In genomic region chr1:89994805-89995594, GRCh38 we compare ENCODE assay signal across 8 cellular contexts. TPM values are rescaled to one million over a fixed set of nuclear protein-coding genes. Genes with fewer than 3 reads are reported as not detected.
DNase-seq lines count a peak whose midpoint lies in the region; ATAC-seq and TF ChIP-seq lines count a peak whose summit lies in the region.

ZNF326 (plus strand) TSS chr1:89995110; CDS start chr1:89995258, 148 bp downstream.

- peak within 1 kb of the TSS; percentile 82 for H3K4me3 ChIP-seq in GM12875 (ENCODE audit: low read depth, low read length)
- peak within 1 kb of the TSS; percentile 96 for H3K4me3 ChIP-seq in adipocyte (ENCODE audit: low read length)
- peak within 1 kb of the TSS; percentile 66 to 97 (median 91) for H3K4me3 ChIP-seq in heart left ventricle

- no peaks in the 10 kb centered on the region for H3K27me3 ChIP-seq in adipocyte (replicated peaks; ENCODE audit: control insufficient read depth, insufficient read depth, low read length)
- H3K27me3 ChIP-seq in heart left ventricle: no peaks in the 10 kb centered on the region

- peaks cover 10% of the 10 kb centered on the region for H3K36me3 Mint-ChIP-seq in type B pancreatic cell

- 0 to 1% (median 1%) methylated on average over 17 to 88 of the region's 88 CpGs for WGBS in heart left ventricle, 4 donors

- H3K9me3 ChIP-seq in adipocyte (ENCODE audit: control insufficient read depth, low read length) (no peaks in the 10 kb centered on the region), heart left ventricle (no peaks in the 10 kb centered on the region)

- ATAC-seq in HG02763 (IDR thresholded peaks at IDR 0.05; ENCODE audit: unreplicated experiment) (peak; percentile 95), heart left ventricle (peak; percentile 97 to 99 (median 99))

- intact Hi-C loops in heart left ventricle (cut with DNase I): loop anchor here in 6 of 10 donors (5.0 to 10.0 kb wide), 4 partner anchors 173 to 510 kb away; partner anchors contain the start of genes LRRC8C (in 3 of the 6) and LRRC8D (in 1 of the 6)

- H3K9ac ChIP-seq in adipocyte (ENCODE audit: low read length): peak within 1 kb of the TSS; percentile 96

- H3K4me1 ChIP-seq in adipocyte (ENCODE audit: control insufficient read depth, insufficient read depth, low read length) (peaks cover 36% of the 10 kb centered on the region), heart left ventricle (peaks cover 0 to 40% (median 26%) of the 10 kb centered on the region in 12 donors)

- peak within 1 kb of the TSS; percentile 98 for H3K27ac Mint-ChIP-seq in type B pancreatic cell

- H3K9me3 Mint-ChIP-seq in type B pancreatic cell: no peaks in the 10 kb centered on the region

- peak within 1 kb of the TSS; percentile 99 for H3K4me3 Mint-ChIP-seq in type B pancreatic cell

- TF ChIP-seq POLR2A in heart left ventricle (IDR thresholded peaks at IDR 0.05): peak; percentile 86 to 96

- peaks cover 33% of the 10 kb centered on the region for H3K4me1 Mint-ChIP-seq in type B pancreatic cell (ENCODE audit: unreplicated experiment)

- H3K27ac ChIP-seq in heart left ventricle: peak within 1 kb of the TSS; percentile 86 to 98 (median 96)

- peaks cover 3% of the 10 kb centered on the region for H3K27me3 Mint-ChIP-seq in type B pancreatic cell

- peak; percentile 96 to 98 (median 98) for DNase-seq in NCI-H1417 (lab: John Stamatoyannopoulos, UW)
- DNase-seq in T follicular helper cell (ENCODE audit: low read depth): peak; percentile 90
- peak; percentile 98 for DNase-seq in adipocyte (ENCODE audit: low read depth)
- DNase-seq in heart left ventricle: peak; percentile 96 to 98 (median 96)
- peak; percentile 91 for DNase-seq in pons (ENCODE audit: low spot score)
- DNase-seq in type B pancreatic cell (ENCODE audit: extremely low spot score, unreplicated experiment): peak; percentile 99

- H3K36me3 ChIP-seq in adipocyte (ENCODE audit: control insufficient read depth, insufficient read depth, low read length, severe bottlenecking): no peaks in the 10 kb centered on the region
- peaks cover 0 to 14% (median 0%) of the 10 kb centered on the region in 9 donors for H3K36me3 ChIP-seq in heart left ventricle

- TF ChIP-seq CTCF in GM12875 (IDR thresholded peaks at IDR 0.05; ENCODE audit: borderline replicate concordance, insufficient read depth, low read depth, low read length) (no peak), heart left ventricle (IDR thresholded peaks at IDR 0.05) (peak in 2 of 12 donors; percentile 18 to 31), type B pancreatic cell (conservative IDR thresholded peaks at IDR 0.05) (no peak)

RNA-seq across cellular contexts. Expression of gene ZNF326, which starts in this region (rescaled TPM):
- total RNA-seq in heart left ventricle (10 to 100 TPM in 6 of 9 donors, 1 to 10 TPM in 3; 4.9 to 14.7 (median 10.1) TPM), type B pancreatic cell (ENCODE audit: low replicate concordance) (23.5 and 39.1 TPM in 2 replicates)
- polyA plus RNA-seq in heart left ventricle: 10 to 100 TPM; 11.4 to 12.0 TPM

Comparison
In these comparisons a context has a peak if more than half of its experiments do, and no peak if none do; other contexts are left out.
1. Peak in every context shown above with its lines: DNase-seq, ATAC-seq, H3K4me3 ChIP-seq and H3K27ac ChIP-seq.